ENCODE assay signal across 8 cellular contexts in the genomic region with DNA sequence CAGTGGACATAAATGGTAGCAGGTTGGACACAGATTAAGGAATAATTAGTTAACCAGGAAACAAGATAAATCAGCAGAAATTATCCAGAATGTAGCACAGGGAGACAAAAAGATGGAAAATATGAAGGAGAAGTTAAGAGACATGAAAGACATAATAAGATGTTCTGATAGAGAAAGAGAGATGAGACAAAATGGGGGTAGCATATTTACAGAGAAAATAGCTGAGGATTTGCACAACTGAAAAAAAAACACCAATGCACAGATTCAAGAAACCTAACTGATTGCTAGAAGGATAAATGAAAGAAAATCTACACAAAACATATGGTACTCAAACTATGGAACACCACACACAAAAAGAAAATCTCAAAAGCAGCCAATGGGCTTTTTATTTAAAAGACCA. TPM values are rescaled to one million over a fixed set of nuclear protein-coding genes. Genes with fewer than 3 reads are reported as not detected.
DNase-seq lines count a peak whose midpoint lies in the region; ATAC-seq, FAIRE-seq and TF ChIP-seq lines count a peak whose summit lies in the region.

No MANE protein-coding gene starts in this region.

- TF ChIP-seq POLR2A in endothelial cell of umbilical vein (IDR thresholded peaks at IDR 0.05; ENCODE audit: low read depth, low read length) (no peak), prostate gland (IDR thresholded peaks at IDR 0.05) (no peak), spleen (IDR thresholded peaks at IDR 0.05) (no peak)

- ATAC-seq in HG03175 (IDR thresholded peaks at IDR 0.05; ENCODE audit: unreplicated experiment) (no peak), omental fat pad (ENCODE audit: low FRiP score) (no peak)

- H3K36me3 ChIP-seq in DOHH2 (ENCODE audit: control insufficient read depth, low read length) (no peaks in the 10 kb centered on the region), PC-9 (ENCODE audit: low read depth) (no peaks in the 10 kb centered on the region), endothelial cell of umbilical vein (ENCODE audit: control insufficient read depth in 2 of 2, extremely low read depth in 1 of 2, insufficient read depth in 2 of 2, low read length in 2 of 2) (no peaks in the 10 kb centered on the region), prostate gland (no peaks in the 10 kb centered on the region), spleen (no peaks in the 10 kb centered on the region)

- H3K79me2 ChIP-seq in DOHH2 (ENCODE audit: control insufficient read depth, low read length) (no peaks in the 10 kb centered on the region), PC-9 (ENCODE audit: low read depth) (no peaks in the 10 kb centered on the region), endothelial cell of umbilical vein (ENCODE audit: control insufficient read depth, insufficient read depth, low read length) (no peaks in the 10 kb centered on the region)

- H3K4me2 ChIP-seq in DOHH2 (ENCODE audit: low read length) (peak overlapping the region; percentile 85), PC-9 (peak overlapping the region; percentile 75), endothelial cell of umbilical vein (ENCODE audit: insufficient read depth, low read length) (peak overlapping the region; percentile 57)

- H3K9me3 ChIP-seq in DOHH2 (ENCODE audit: control insufficient read depth, insufficient read depth, low read length) (no peaks in the 10 kb centered on the region), PC-9 (ENCODE audit: insufficient read depth, low read depth) (no peaks in the 10 kb centered on the region), endothelial cell of umbilical vein (replicated peaks; ENCODE audit: control insufficient read depth, insufficient read depth, low read length) (no peaks in the 10 kb centered on the region), prostate gland (no peaks in the 10 kb centered on the region), spleen (no peaks in the 10 kb centered on the region)

- no peak for DNase-seq in PC-9
- DNase-seq in endothelial cell of umbilical vein (ENCODE audit: low read depth, low spot score), result no peak
- no peak for DNase-seq in prostate gland (ENCODE audit: low spot score)
- no peak for DNase-seq in spleen
- DNase-seq in NOMO-1 treated with dmso at 0.1 percent for 144 hours (lab: John Stamatoyannopoulos, UW; ENCODE audit: unreplicated experiment), result no peak
- no peak for DNase-seq in omental fat pad (ENCODE audit: low spot score)

- POLR2A ChIA-PET in PC-9 (lab: Charles Lee; ENCODE audit: unreplicated experiment), result interaction anchor here (0.6 kb wide), 2 partner anchors 20 to 34 kb away, joined by 3 to 6 read pairs; a partner anchor contains a TSS
- POLR2A ChIA-PET in endothelial cell of umbilical vein (lab: Charles Lee), result no interaction called here

- no peaks in the 10 kb centered on the region for H3K9me1 ChIP-seq in endothelial cell of umbilical vein (replicated peaks; ENCODE audit: control insufficient read depth, extremely low read depth, insufficient read depth, low read length)

- dilution Hi-C loops in endothelial cell of umbilical vein (cut with MboI; ENCODE audit: extremely low pct_ligation_motif_present, low sequenced_read_pairs), result no loop called here

- H3K9me2 ChIP-seq in DOHH2 (replicated peaks; ENCODE audit: control insufficient read depth, low read length), result no peaks in the 10 kb centered on the region
- H3K9me2 ChIP-seq in PC-9 (ENCODE audit: insufficient read depth), result no peaks in the 10 kb centered on the region

- H3K4me3 ChIP-seq in DOHH2 (ENCODE audit: low read length) (peak overlapping the region; percentile 71), PC-9 (peak overlapping the region; percentile 92; the same call in 1 of the 2 replicates), endothelial cell of umbilical vein (replicated peaks in 1 of 3; ENCODE audit: insufficient read depth in 1 of 3, low read depth in 1 of 3, low read length in 3 of 3) (peak overlapping the region; percentile 8 to 43 (median 31)), prostate gland (peak overlapping the region; percentile 48 to 51), spleen (peak overlapping the region in 4 of 8 donors; percentile 67 to 98 (median 78))

- no peak for FAIRE-seq in endothelial cell of umbilical vein (lab: Jason Lieb, UNC)

- intact Hi-C loops in PC-9 (cut with micrococcal nuclease; ENCODE audit: unreplicated experiment) (loop anchor here (1.0 to 10.0 kb wide), 3 partner anchors 19 to 82 kb away; a partner anchor contains a TSS), endothelial cell of umbilical vein (cut with micrococcal nuclease) (loop anchor here (2.0 kb wide), 3 partner anchors 18 to 92 kb away; a partner anchor contains a TSS), prostate gland (cut with DNase I) (no loop called here), spleen (cut with DNase I; ENCODE audit: low total_unique reads) (no loop called here)

- H3K27ac ChIP-seq in DOHH2 (ENCODE audit: low read depth, low read length) (no peak overlapping the region), PC-9 (no peak overlapping the region), endothelial cell of umbilical vein (ENCODE audit: insufficient read depth, low read depth, low read length) (no peak overlapping the region), prostate gland (peak overlapping the region; percentile 38 to 41), spleen (peak overlapping the region in 3 of 8 donors; percentile 64 to 72 (median 66))

- H3K27me3 ChIP-seq in DOHH2 (ENCODE audit: control insufficient read depth, low read length) (no peaks in the 10 kb centered on the region), PC-9 (ENCODE audit: insufficient read depth, low read depth) (no peaks in the 10 kb centered on the region), endothelial cell of umbilical vein (ENCODE audit: control insufficient read depth in 2 of 2, insufficient read depth in 2 of 2, low read length in 2 of 2) (no peaks in the 10 kb centered on the region), prostate gland (replicated peaks; ENCODE audit: insufficient read depth) (no peaks in the 10 kb centered on the region), spleen (replicated peaks in 1 of 7) (no peaks in the 10 kb centered on the region)

- BruUV-seq in PC-9 (replicated peaks; lab: Mats Ljungman, UMichigan), result no TSS peak
- no TSS peak for BruUV-seq in endothelial cell of umbilical vein (replicated peaks; lab: Mats Ljungman, UMichigan)

- CTCF ChIA-PET in PC-9 (lab: Charles Lee), result interaction anchor here (0.6 to 0.9 kb wide), 3 partner anchors 16 to 309 kb away, joined by 4 to 9 read pairs (median 5); a partner anchor contains a TSS
- CTCF ChIA-PET in endothelial cell of umbilical vein (lab: Charles Lee), result interaction anchor here (0.7 to 1.8 kb wide), 3 partner anchors 11 to 205 kb away, joined by 3 to 6 read pairs (median 4); no protein-coding TSS in a partner anchor

- peaks cover 15% of the 10 kb centered on the region for H3K4me1 ChIP-seq in DOHH2 (ENCODE audit: control insufficient read depth, low read length)
- peaks cover 14% of the 10 kb centered on the region for H3K4me1 ChIP-seq in PC-9 (replicated peaks; ENCODE audit: insufficient read depth)
- peaks cover 7% of the 10 kb centered on the region for H3K4me1 ChIP-seq in endothelial cell of umbilical vein (ENCODE audit: control insufficient read depth, extremely low read depth, insufficient read depth, low read length)
- no peaks in the 10 kb centered on the region for H3K4me1 ChIP-seq in prostate gland (replicated peaks)
- peaks cover 5 to 47% (median 20%) of the 10 kb centered on the region in 6 donors for H3K4me1 ChIP-seq in spleen

- H4K20me1 ChIP-seq in DOHH2 (ENCODE audit: control insufficient read depth, insufficient read depth, low read depth, low read length) (no peaks in the 10 kb centered on the region), PC-9 (ENCODE audit: insufficient read depth) (no peaks in the 10 kb centered on the region), endothelial cell of umbilical vein (replicated peaks; ENCODE audit: control insufficient read depth, extremely low read depth, insufficient read depth, low read length) (no peaks in the 10 kb centered on the region)

- TF ChIP-seq CTCF in DOHH2 (IDR thresholded peaks at IDR 0.05; ENCODE audit: low read depth, low read length, poor library complexity, severe bottlenecking) (no peak), PC-9 (conservative IDR thresholded peaks at IDR 0.05) (no peak), endothelial cell of umbilical vein (IDR thresholded peaks at IDR 0.05; ENCODE audit: extremely low read depth in 1 of 2, insufficient read depth in 1 of 2, low read depth in 1 of 2, low read length in 2 of 2) (no peak), prostate gland (IDR thresholded peaks at IDR 0.05) (no peak), spleen (IDR thresholded peaks at IDR 0.05 in 8 of 11, conservative IDR thresholded peaks at IDR 0.05 in 3 of 11) (no peak), omental fat pad (IDR thresholded peaks at IDR 0.05) (no peak)

- no peak overlapping the region for H3K9ac ChIP-seq in endothelial cell of umbilical vein (replicated peaks; ENCODE audit: extremely low read depth, insufficient read depth, low read length)

- H3F3A ChIP-seq in DOHH2 (ENCODE audit: control insufficient read depth, insufficient read depth), result peaks cover 9% of the 10 kb centered on the region
- H3F3A ChIP-seq in PC-9 (ENCODE audit: insufficient read depth, low read depth), result peaks cover 13% of the 10 kb centered on the region; the same call in 1 of the 2 replicates

- no peak overlapping the region for H2AFZ ChIP-seq in PC-9
- H2AFZ ChIP-seq in endothelial cell of umbilical vein (ENCODE audit: low read depth, low read length), result peak overlapping the region; percentile 77

RNA-seq across cellular contexts. Expression of a gene that starts 34.6 kb away (rescaled TPM):
- total RNA-seq in PC-9 (2021) (10.4 and 14.6 TPM in 2 replicates), endothelial cell of umbilical vein (12.7 and 13.6 TPM in 2 replicates), prostate gland (10 to 100 TPM; 10.7 to 27.0 TPM), spleen (10 to 100 TPM in 4 of 7 donors, 1 to 10 TPM in 3; 8.7 to 12.7 (median 10.7) TPM), omental fat pad (1 to 10 TPM; 8.0 to 9.5 (median 8.5) TPM)
- polyA plus RNA-seq in endothelial cell of umbilical vein (11.1 and 13.1 TPM in 2 replicates), spleen (1 to 10 TPM; 4.2 to 6.1 (median 4.7) TPM)
- polyA plus RNA-seq in endothelial cell of umbilical vein (2011; cell fraction: cytosol; rRNA removed), result 10.5 and 10.7 TPM in 2 replicates
- 18.3 and 20.1 TPM in 2 replicates for polyA plus RNA-seq in endothelial cell of umbilical vein (2011; cell fraction: nucleus; rRNA removed)
- 12.7 and 13.0 TPM in 2 replicates for polyA plus RNA-seq in endothelial cell of umbilical vein (2012)
- polyA minus RNA-seq in endothelial cell of umbilical vein, result 11.9 and 13.1 TPM in 2 replicates
- polyA minus RNA-seq in endothelial cell of umbilical vein (2011; cell fraction: cytosol; rRNA and poly(A)+ RNA removed), result 3.8 TPM
- 12.9 and 14.9 TPM in 2 replicates for polyA minus RNA-seq in endothelial cell of umbilical vein (2011; cell fraction: nucleus; rRNA and poly(A)+ RNA removed)

RNA-seq across cellular contexts. Expression of a gene that starts 35.0 kb away (rescaled TPM):
- 4.9 and 5.3 TPM in 2 replicates for total RNA-seq in PC-9 (2021)
- 6.5 and 6.8 TPM in 2 replicates for total RNA-seq in endothelial cell of umbilical vein
- polyA plus RNA-seq in endothelial cell of umbilical vein, result 15.8 and 27.5 TPM in 2 replicates
- polyA plus RNA-seq in endothelial cell of umbilical vein (2011; cell fraction: cytosol; rRNA removed), result 9.8 and 12.2 TPM in 2 replicates
- 20.8 and 21.2 TPM in 2 replicates for polyA plus RNA-seq in endothelial cell of umbilical vein (2011; cell fraction: nucleus; rRNA removed)
- 15.0 and 16.8 TPM in 2 replicates for polyA plus RNA-seq in endothelial cell of umbilical vein (2012)
- polyA minus RNA-seq in endothelial cell of umbilical vein, result 23.3 and 25.7 TPM in 2 replicates
- polyA minus RNA-seq in endothelial cell of umbilical vein (2011; cell fraction: cytosol; rRNA and poly(A)+ RNA removed), result not detected
- polyA minus RNA-seq in endothelial cell of umbilical vein (2011; cell fraction: nucleus; rRNA and poly(A)+ RNA removed), result 25.1 and 32.5 TPM in 2 replicates
- 1 to 10 TPM in 1 of 2 donors, under 1 TPM in 1; 0.50 to 7.3 TPM for total RNA-seq in prostate gland
- total RNA-seq in spleen, result 1 to 10 TPM in 1 of 7 donors, under 1 TPM in 4, not detected in 2; 0.32 to 2.3 (median 0.84) TPM
- under 1 TPM; 0.58 to 0.91 (median 0.74) TPM for polyA plus RNA-seq in spleen
- 1 to 10 TPM; 1.1 to 4.7 (median 2.7) TPM for total RNA-seq in omental fat pad

RNA-seq across cellular contexts. Expression of a gene that starts 53.0 kb away (rescaled TPM):
- total RNA-seq in PC-9 (2021) (51.0 and 60.3 TPM in 2 replicates), endothelial cell of umbilical vein (10.5 and 11.3 TPM in 2 replicates), prostate gland (10 to 100 TPM in 1 of 2 donors, 1 to 10 TPM in 1; 4.8 to 35.3 TPM), spleen (100 to 1,000 TPM in 3 of 7 donors, 10 to 100 TPM in 4; 34.8 to 176 (median 91.5) TPM), omental fat pad (100 to 1,000 TPM in 2 of 4 donors, 10 to 100 TPM in 2; 37.5 to 291 (median 130) TPM)
- polyA plus RNA-seq in endothelial cell of umbilical vein (6.8 and 9.2 TPM in 2 replicates), spleen (10 to 100 TPM; 22.1 to 37.3 (median 22.3) TPM)
- 11.7 and 12.2 TPM in 2 replicates for polyA plus RNA-seq in endothelial cell of umbilical vein (2011; cell fraction: cytosol; rRNA removed)
- polyA plus RNA-seq in endothelial cell of umbilical vein (2011; cell fraction: nucleus; rRNA removed), result 36.2 and 36.8 TPM in 2 replicates
- 6.0 and 8.1 TPM in 2 replicates for polyA plus RNA-seq in endothelial cell of umbilical vein (2012)
- polyA minus RNA-seq in endothelial cell of umbilical vein, result 11.5 and 17.4 TPM in 2 replicates
- 16.5 TPM for polyA minus RNA-seq in endothelial cell of umbilical vein (2011; cell fraction: cytosol; rRNA and poly(A)+ RNA removed)
- 11.0 and 12.8 TPM in 2 replicates for polyA minus RNA-seq in endothelial cell of umbilical vein (2011; cell fraction: nucleus; rRNA and poly(A)+ RNA removed)

Comparison
In these comparisons a context has a peak if more than half of its experiments do, and no peak if none do; other contexts are left out.
1. H3K27ac ChIP-seq: peak in prostate gland (2 of 2); none in DOHH2 (single experiment), PC-9 (single experiment) and endothelial cell of umbilical vein (single experiment).
2. intact Hi-C loops: an anchor here in PC-9 (1.0 to 10.0 kb wide) and endothelial cell of umbilical vein (2.0 kb wide); none called in prostate gland and spleen.
3. Peak in every context shown above with its lines, with median percentiles within 50 percentile points of each other: H3K4me2 ChIP-seq.